ENCODE assay signal across 20 cellular contexts in the genomic region with DNA sequence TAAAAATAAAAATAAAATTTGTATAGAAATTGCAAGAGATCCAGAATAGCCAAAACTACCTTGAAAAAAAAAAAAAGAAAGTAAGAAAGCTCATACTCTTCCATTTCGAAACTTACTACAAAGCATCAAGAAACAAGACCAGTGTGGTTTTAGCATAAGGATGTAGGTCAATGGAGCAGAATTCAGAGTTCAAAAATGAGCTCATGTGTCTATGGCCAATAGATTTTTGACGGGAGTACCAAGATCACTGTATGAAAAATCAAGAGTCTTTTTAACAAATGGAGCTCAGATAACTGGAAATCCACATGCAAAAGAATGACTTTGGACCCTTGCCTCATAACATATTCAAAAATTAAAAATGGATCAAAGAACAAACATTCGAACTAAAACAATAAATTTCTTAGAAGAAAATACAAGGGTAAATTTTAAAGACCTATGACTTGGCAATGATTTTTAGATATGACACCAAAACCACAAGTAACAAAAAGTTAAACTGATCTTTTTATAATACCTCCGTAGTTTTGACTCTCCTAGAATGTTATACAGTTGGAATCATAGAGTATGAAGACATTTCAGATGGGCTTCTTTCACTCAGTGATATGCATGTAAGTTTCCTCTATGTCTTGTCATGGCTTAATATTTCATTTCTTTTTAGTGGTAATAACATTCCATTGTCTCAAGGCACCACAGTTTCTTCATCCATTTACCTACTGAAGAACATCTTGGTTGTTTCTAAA. TPM values are rescaled to one million over a fixed set of nuclear protein-coding genes. Genes with fewer than 3 reads are reported as not detected.
DNase-seq lines count a peak whose midpoint lies in the region; ATAC-seq and TF ChIP-seq lines count a peak whose summit lies in the region.
"Had no signal": no experiment of that assay in that cellular context is flagged by ENCODE, and none has a peak within 500 bp of the region (broad histone marks: within the 10 kb centered on the region; RNA-seq: fewer than 3 reads in every experiment).

No MANE protein-coding gene starts in this region.

- intact Hi-C loops in naive thymus-derived CD4-positive, alpha-beta T cell (cut with micrococcal nuclease) = loop anchor here in 1 of 2 donors (1.0 to 2.0 kb wide), 3 partner anchors 9 to 16 kb away; no protein-coding TSS in a partner anchor
- intact Hi-C loops in adrenal gland (cut with DNase I) = no loop called here

- peaks cover 75 to 89% (median 87%) of the 10 kb centered on the region in 3 donors for H3K4me1 Mint-ChIP-seq in CD8-positive, alpha-beta memory T cell
- peaks cover 49% of the 10 kb centered on the region for H3K4me1 Mint-ChIP-seq in activated CD8-positive, alpha-beta T cell treated with anti-CD3 and anti-CD28 coated beads, Interleukin-2, amount 10 ng/mL, durations not matched to agents 7 days and 5 days (ENCODE audit: low read depth)
- peaks cover 36 to 88% (median 77%) of the 10 kb centered on the region in 7 donors for H3K4me1 Mint-ChIP-seq in naive thymus-derived CD4-positive, alpha-beta T cell

- peak overlapping the region; percentile 15 to 71 (median 66) for H3K4me3 Mint-ChIP-seq in CD8-positive, alpha-beta memory T cell
- peak overlapping the region; percentile 5 for H3K4me3 Mint-ChIP-seq in activated CD8-positive, alpha-beta T cell treated with anti-CD3 and anti-CD28 coated beads, Interleukin-2, amount 10 ng/mL, durations not matched to agents 7 days and 5 days
- peak overlapping the region; percentile 1 to 75 (median 44) for H3K4me3 Mint-ChIP-seq in naive thymus-derived CD4-positive, alpha-beta T cell

- WGBS in adrenal gland, 4 donors = 77 to 83% (median 81%) methylated on average over 4 of the region's 4 CpGs

- H3K4me1 ChIP-seq in CD8-positive, alpha-beta memory T cell (ENCODE audit: insufficient read depth, low read length) = peaks cover 69% of the 10 kb centered on the region
- peaks cover 36 to 43% of the 10 kb centered on the region in 2 donors for H3K4me1 ChIP-seq in naive thymus-derived CD4-positive, alpha-beta T cell (ENCODE audit: control insufficient read depth in 2 of 2, insufficient read depth in 2 of 2, low read length in 2 of 2)
- H3K4me1 ChIP-seq in adrenal gland (replicated peaks in 1 of 2) = no peaks in the 10 kb centered on the region

- no peak for TF ChIP-seq POLR2A in adrenal gland (IDR thresholded peaks at IDR 0.05)

- TF ChIP-seq CTCF in adrenal gland (IDR thresholded peaks at IDR 0.05) = no peak

- H3K4me3 ChIP-seq in CD8-positive, alpha-beta memory T cell (ENCODE audit: low read length) = peak overlapping the region; percentile 13
- no peak overlapping the region for H3K4me3 ChIP-seq in naive thymus-derived CD4-positive, alpha-beta T cell (ENCODE audit: low read length)
- H3K4me3 ChIP-seq in adrenal gland = no peak overlapping the region
- H3K4me3 ChIP-seq: coronary artery, GM12878, tibial artery had no signal

- no peaks in the 10 kb centered on the region for H3K9me3 Mint-ChIP-seq in CD8-positive, alpha-beta memory T cell
- no peaks in the 10 kb centered on the region for H3K9me3 Mint-ChIP-seq in activated CD8-positive, alpha-beta T cell treated with anti-CD3 and anti-CD28 coated beads, Interleukin-2, amount 10 ng/mL, durations not matched to agents 7 days and 5 days (ENCODE audit: insufficient read depth)
- no peaks in the 10 kb centered on the region for H3K9me3 Mint-ChIP-seq in naive thymus-derived CD4-positive, alpha-beta T cell

- peaks cover 3 to 8% (median 3%) of the 10 kb centered on the region in 3 donors for H3K36me3 Mint-ChIP-seq in CD8-positive, alpha-beta memory T cell
- H3K36me3 Mint-ChIP-seq in activated CD8-positive, alpha-beta T cell treated with anti-CD3 and anti-CD28 coated beads, Interleukin-2, amount 10 ng/mL, durations not matched to agents 7 days and 5 days (ENCODE audit: low read depth) = peaks cover 19% of the 10 kb centered on the region
- H3K36me3 Mint-ChIP-seq in naive thymus-derived CD4-positive, alpha-beta T cell = peaks cover 0 to 25% (median 9%) of the 10 kb centered on the region in 5 donors

- CTCF ChIA-PET in CD8-positive, alpha-beta memory T cell (lab: Charles Lee) = interaction anchor here (0.8 to 1.1 kb wide), 2 partner anchors 29 to 105 kb away, joined by 3 to 4 read pairs; no protein-coding TSS in a partner anchor
- CTCF ChIA-PET in activated CD8-positive, alpha-beta T cell treated with anti-CD3 and anti-CD28 coated beads, Interleukin-2, amount 10 ng/mL, durations not matched to agents 7 days and 5 days (lab: Charles Lee) = interaction anchor here (0.9 to 1.6 kb wide), 3 partner anchors 28 to 196 kb away, joined by 3 to 5 read pairs (median 4); no protein-coding TSS in a partner anchor
- CTCF ChIA-PET in naive thymus-derived CD4-positive, alpha-beta T cell (lab: Charles Lee) = interaction anchor here (0.7 kb wide), 1 partner anchor 78 kb away, joined by 6 read pairs; no protein-coding TSS in a partner anchor

- POLR2A ChIA-PET in CD8-positive, alpha-beta memory T cell (lab: Charles Lee) = interaction anchor here (1.2 to 1.6 kb wide), 3 partner anchors 29 to 196 kb away, joined by 4 to 6 read pairs (median 5); a partner anchor contains a TSS
- POLR2A ChIA-PET in activated CD8-positive, alpha-beta T cell treated with anti-CD3 and anti-CD28 coated beads, Interleukin-2, amount 10 ng/mL, durations not matched to agents 7 days and 5 days (lab: Charles Lee) = interaction anchor here (0.9 to 1.0 kb wide), 2 partner anchors 41 to 44 kb away, joined by 3 to 6 read pairs; no protein-coding TSS in a partner anchor
- POLR2A ChIA-PET in naive thymus-derived CD4-positive, alpha-beta T cell (lab: Charles Lee) = interaction anchor here (1.1 kb wide), 1 partner anchor 106 kb away, joined by 3 read pairs; no protein-coding TSS in a partner anchor

- H3K36me3 ChIP-seq in CD8-positive, alpha-beta memory T cell (ENCODE audit: insufficient read depth, low read length) = no peaks in the 10 kb centered on the region
- H3K36me3 ChIP-seq in naive thymus-derived CD4-positive, alpha-beta T cell (ENCODE audit: control insufficient read depth in 2 of 3, insufficient read depth in 3 of 3, low read length in 3 of 3) = no peaks in the 10 kb centered on the region
- no peaks in the 10 kb centered on the region for H3K36me3 ChIP-seq in adrenal gland (replicated peaks in 1 of 2)
- H3K36me3 ChIP-seq: tibial artery had no signal

- H3K27me3 ChIP-seq in CD8-positive, alpha-beta memory T cell (ENCODE audit: insufficient read depth, low read length, poor library complexity, severe bottlenecking) = no peaks in the 10 kb centered on the region
- no peaks in the 10 kb centered on the region for H3K27me3 ChIP-seq in naive thymus-derived CD4-positive, alpha-beta T cell (ENCODE audit: control insufficient read depth in 2 of 2, insufficient read depth in 2 of 2, low read length in 2 of 2)
- no peaks in the 10 kb centered on the region for H3K27me3 ChIP-seq in adrenal gland
- H3K27me3 ChIP-seq: tibial artery had no signal

- DNase-seq in CD8-positive, alpha-beta memory T cell = peak in 1 of 5 donors; percentile 38
- DNase-seq in activated CD8-positive, alpha-beta T cell treated with anti-CD3 and anti-CD28 coated beads, Interleukin-2, amount 10 ng/mL, durations not matched to agents 7 days and 5 days = no peak
- no peak for DNase-seq in naive thymus-derived CD4-positive, alpha-beta T cell
- DNase-seq in adrenal gland (no peak), HuH-7 (ENCODE audit: low spot score) (no peak), NCI-H82 (lab: John Stamatoyannopoulos, UW) (no peak)
- DNase-seq: activated CD4-positive, alpha-beta T cell treated with anti-CD3 and anti-CD28 coated beads, Interleukin-2, amount 50 U/mL, for 4 hours; activated effector memory CD4-positive, alpha-beta T cell treated with anti-CD3 and anti-CD28 coated beads, Interleukin-2, amount 50 U/mL, for 16 hours; GDM1; kidney; MM.1S; NCI-H1694 treated with DMSO at 0.1 percent for 48 hours; NCI-H2227 treated with DMSO at 0.1 percent for 48 hours; RPMI8226; stimulated activated CD4-positive, alpha-beta T cell treated with anti-CD3 and anti-CD28 coated beads, Interleukin-12 subunit alpha, Interleukin-12 subunit beta, amount 100 ng/mL, for 4 hours; tibial artery had no signal

- H3K27me3 Mint-ChIP-seq in CD8-positive, alpha-beta memory T cell = no peaks in the 10 kb centered on the region
- H3K27me3 Mint-ChIP-seq in activated CD8-positive, alpha-beta T cell treated with anti-CD3 and anti-CD28 coated beads, Interleukin-2, amount 10 ng/mL, durations not matched to agents 7 days and 5 days (ENCODE audit: low read depth) = no peaks in the 10 kb centered on the region
- H3K27me3 Mint-ChIP-seq in naive thymus-derived CD4-positive, alpha-beta T cell = no peaks in the 10 kb centered on the region

- H3K27ac ChIP-seq in CD8-positive, alpha-beta memory T cell (ENCODE audit: low read depth, low read length) = no peak overlapping the region
- no peak overlapping the region for H3K27ac ChIP-seq in naive thymus-derived CD4-positive, alpha-beta T cell (ENCODE audit: low read depth, low read length)
- no peak overlapping the region for H3K27ac ChIP-seq in adrenal gland
- H3K27ac ChIP-seq: coronary artery, tibial artery had no signal

- H3K27ac Mint-ChIP-seq in CD8-positive, alpha-beta memory T cell = peak overlapping the region; percentile 12 to 93 (median 80)
- peak overlapping the region; percentile 65 for H3K27ac Mint-ChIP-seq in activated CD8-positive, alpha-beta T cell treated with anti-CD3 and anti-CD28 coated beads, Interleukin-2, amount 10 ng/mL, durations not matched to agents 7 days and 5 days
- H3K27ac Mint-ChIP-seq in naive thymus-derived CD4-positive, alpha-beta T cell = peak overlapping the region in 6 of 9 donors; percentile 3 to 90 (median 68)

- no peaks in the 10 kb centered on the region for H3K9me3 ChIP-seq in CD8-positive, alpha-beta memory T cell (ENCODE audit: low read length)
- H3K9me3 ChIP-seq in naive thymus-derived CD4-positive, alpha-beta T cell (ENCODE audit: control insufficient read depth in 2 of 3, low read length in 3 of 3) = no peaks in the 10 kb centered on the region
- H3K9me3 ChIP-seq in adrenal gland (replicated peaks in 1 of 3) = no peaks in the 10 kb centered on the region
- H3K9me3 ChIP-seq: tibial artery had no signal

- peak; percentile 61 for ATAC-seq in HG02798 (IDR thresholded peaks at IDR 0.05; ENCODE audit: poor library complexity, unreplicated experiment)
- ATAC-seq in activated CD8-positive, alpha-beta T cell treated with anti-CD3 and anti-CD28 coated beads, Interleukin-2, amount 10 ng/mL, durations not matched to agents 7 days and 5 days = peak; percentile 77
- ATAC-seq in naive thymus-derived CD4-positive, alpha-beta T cell = no peak
- ATAC-seq in GM21529 (IDR thresholded peaks at IDR 0.05; ENCODE audit: unreplicated experiment) = no peak
- ATAC-seq: GM12878 had no signal

RNA-seq across cellular contexts. Expression of a gene that starts 43.2 kb away (rescaled TPM):
- 10 to 100 TPM; 28.6 to 29.1 TPM for total RNA-seq in CD8-positive, alpha-beta memory T cell
- polyA plus RNA-seq in CD8-positive, alpha-beta memory T cell = 33.6 TPM
- total RNA-seq in activated CD8-positive, alpha-beta T cell treated with anti-CD3 and anti-CD28 coated beads, Interleukin-2, amount 10 ng/mL, durations not matched to agents 7 days and 5 days = 10 to 100 TPM; 24.6 to 26.3 TPM
- total RNA-seq in naive thymus-derived CD4-positive, alpha-beta T cell = 10 to 100 TPM; 34.0 to 86.9 (median 81.9) TPM
- polyA plus RNA-seq in naive thymus-derived CD4-positive, alpha-beta T cell = 10 to 100 TPM; 19.9 to 24.8 TPM
- total RNA-seq in adrenal gland = 10 to 100 TPM in 1 of 8 donors, 1 to 10 TPM in 7; 3.5 to 12.0 (median 4.7) TPM
- polyA plus RNA-seq in adrenal gland = 1 to 10 TPM in 1 of 3 donors, under 1 TPM in 2; 0.77 to 1.6 (median 0.80) TPM

Comparison
In these comparisons a context has a peak if more than half of its experiments do, and no peak if none do; other contexts are left out.
1. H3K4me3 Mint-ChIP-seq: peak in every context shown above with its lines; median percentile 66 in CD8-positive, alpha-beta memory T cell; 44 in naive thymus-derived CD4-positive, alpha-beta T cell; 5 in activated CD8-positive, alpha-beta T cell treated with anti-CD3 and anti-CD28 coated beads, Interleukin-2, amount 10 ng/mL, durations not matched to agents 7 days and 5 days.
2. ATAC-seq: peak in HG02798 (single experiment) and activated CD8-positive, alpha-beta T cell treated with anti-CD3 and anti-CD28 coated beads, Interleukin-2, amount 10 ng/mL, durations not matched to agents 7 days and 5 days (single experiment); none in naive thymus-derived CD4-positive, alpha-beta T cell (single experiment) and GM21529 (single experiment).
3. Peak in every context shown above with its lines, with median percentiles within 50 percentile points of each other: H3K27ac Mint-ChIP-seq.